ENCODE assay signal across 8 cellular contexts in genomic region chr12:65825573-65826512, GRCh38. TPM values are rescaled to one million over a fixed set of nuclear protein-coding genes. Genes with fewer than 3 reads are reported as not detected.
A peak's percentile ranks its signal among the peaks of the same experiment; 100 is the strongest.
DNase-seq lines count a peak whose midpoint lies in the region; ATAC-seq and TF ChIP-seq lines count a peak whose summit lies in the region.

No MANE protein-coding gene starts in this region.

- H3K4ac ChIP-seq in H9 (ENCODE audit: low read depth, low read length) = no peak overlapping the region

- H4K91ac ChIP-seq in H9 (ENCODE audit: insufficient read length, low read depth, low read length) = no peak overlapping the region

- no peaks in the 10 kb centered on the region for H3K9me2 ChIP-seq in OCI-LY7 (ENCODE audit: insufficient read depth, low read length)

- POLR2A ChIA-PET in OCI-LY7 (lab: Charles Lee) = no interaction called here

- no peaks in the 10 kb centered on the region for H3K36me3 ChIP-seq in OCI-LY7 (ENCODE audit: insufficient read depth, low read length)

- H2BK12ac ChIP-seq in H9 (ENCODE audit: insufficient read length, low read depth, low read length) = no peak overlapping the region

- H3K56ac ChIP-seq in H9 (ENCODE audit: insufficient read length, low read depth, low read length) = no peak overlapping the region

- H3K36me3 Mint-ChIP-seq in H9 (ENCODE audit: insufficient read depth in 1 of 3, low read depth in 3 of 3) = peaks cover 7 to 8% (median 8%) of the 10 kb centered on the region in 3 experiments; a peak in 5 of 7 replicates
- peaks cover 2% of the 10 kb centered on the region for H3K36me3 Mint-ChIP-seq in activated T-helper 1 cell treated with anti-CD3 and anti-CD28 coated beads, Interleukin-12 subunit alpha, Interleukin-12 subunit beta, Interleukin-2, Interleukin-4 antibody, amounts not matched to agents 30 ng/mL and 10 ng/mL and 1 ng/mL, durations not matched to agents 14 hours and 24 hours and 36 hours (ENCODE audit: low read depth)

- H3K4me3 ChIP-seq in AG09309 (ENCODE audit: control insufficient read depth, low read depth, low read length) (peak overlapping the region; percentile 66), right cardiac atrium (ENCODE audit: low read length) (peak overlapping the region; percentile 77), OCI-LY7 (ENCODE audit: low read depth, low read length, poor library complexity, severe bottlenecking) (no peak overlapping the region)

- H3K4me2 ChIP-seq in H9 (ENCODE audit: insufficient read depth, insufficient read length, low read length) = peak overlapping the region; percentile 82
- no peak overlapping the region for H3K4me2 ChIP-seq in OCI-LY7 (ENCODE audit: low read length)

- H2AFZ ChIP-seq in H9 (ENCODE audit: low read length) (no peak overlapping the region), OCI-LY7 (ENCODE audit: low read length) (no peak overlapping the region)

- peak overlapping the region; percentile 52; the same call in 1 of the 2 replicates for H3K14ac ChIP-seq in H9 (ENCODE audit: insufficient read depth, low read length)

- no peaks in the 10 kb centered on the region; a peak in 1 of 5 replicates for H3K9me3 Mint-ChIP-seq in H9
- H3K9me3 Mint-ChIP-seq in activated T-helper 1 cell treated with anti-CD3 and anti-CD28 coated beads, Interleukin-12 subunit alpha, Interleukin-12 subunit beta, Interleukin-2, Interleukin-4 antibody, amounts not matched to agents 30 ng/mL and 10 ng/mL and 1 ng/mL, durations not matched to agents 14 hours and 24 hours and 36 hours = no peaks in the 10 kb centered on the region

- no peak overlapping the region for H2AK5ac ChIP-seq in H9 (ENCODE audit: insufficient read length, low read length)

- TF ChIP-seq CTCF in AG09309 (IDR thresholded peaks at IDR 0.05; ENCODE audit: control insufficient read depth, insufficient read depth, low read depth, low read length, missing control alignments) (no peak), H9 (conservative IDR thresholded peaks at IDR 0.05) (no peak; the same call in 2 of the 3 replicates), OCI-LY7 (conservative IDR thresholded peaks at IDR 0.05; ENCODE audit: low read length) (no peak)

- H3K23ac ChIP-seq in H9 (ENCODE audit: insufficient read length, low read depth, low read length) = no peak overlapping the region

- peak overlapping the region in 2 of 3 experiments; percentile 75 to 96; a peak in 5 of 7 replicates for H3K27ac Mint-ChIP-seq in H9
- no peak overlapping the region for H3K27ac Mint-ChIP-seq in activated T-helper 1 cell treated with anti-CD3 and anti-CD28 coated beads, Interleukin-12 subunit alpha, Interleukin-12 subunit beta, Interleukin-2, Interleukin-4 antibody, amounts not matched to agents 30 ng/mL and 10 ng/mL and 1 ng/mL, durations not matched to agents 14 hours and 24 hours and 36 hours

- H3K27ac ChIP-seq in H9 (ENCODE audit: insufficient read length, low read depth, low read length) (no peak overlapping the region), right cardiac atrium (ENCODE audit: low read length) (no peak overlapping the region), OCI-LY7 (ENCODE audit: low read depth, low read length, poor library complexity, severe bottlenecking) (no peak overlapping the region)

- peak overlapping the region; percentile 72 for H3K18ac ChIP-seq in H9 (ENCODE audit: insufficient read length, low read depth, low read length)

- H3K27me3 ChIP-seq in H9 (ENCODE audit: insufficient read depth, low read length) (no peaks in the 10 kb centered on the region), right cardiac atrium (ENCODE audit: control insufficient read depth, insufficient read depth) (no peaks in the 10 kb centered on the region)

- CTCF ChIA-PET in OCI-LY7 (lab: Charles Lee; ENCODE audit: unreplicated experiment) = no interaction called here

- no peaks in the 10 kb centered on the region for H3K79me1 ChIP-seq in H9 (ENCODE audit: insufficient read depth, low read depth, low read length, poor library complexity, severe bottlenecking)

- H3K23me2 ChIP-seq in H9 (ENCODE audit: insufficient read length, low read depth, low read length, poor library complexity, severe bottlenecking) = peaks cover 23% of the 10 kb centered on the region

- no peak overlapping the region for H2BK120ac ChIP-seq in H9 (ENCODE audit: low read depth, low read length, poor library complexity, severe bottlenecking)

- no peaks in the 10 kb centered on the region; the same call in 1 of the 2 replicates for H3K27me3 Mint-ChIP-seq in H9 (ENCODE audit: low read depth)
- H3K27me3 Mint-ChIP-seq in activated T-helper 1 cell treated with anti-CD3 and anti-CD28 coated beads, Interleukin-12 subunit alpha, Interleukin-12 subunit beta, Interleukin-2, Interleukin-4 antibody, amounts not matched to agents 30 ng/mL and 10 ng/mL and 1 ng/mL, durations not matched to agents 14 hours and 24 hours and 36 hours (ENCODE audit: insufficient read depth) = peaks cover 69% of the 10 kb centered on the region

- no peak overlapping the region for H3T11ph ChIP-seq in H9 (ENCODE audit: low read length)

- H3K9ac ChIP-seq in H9 (ENCODE audit: extremely low read depth, insufficient read length, low read length) = peak overlapping the region; percentile 82

- peaks cover 2% of the 10 kb centered on the region; the same call in 1 of the 2 replicates for H3K79me2 ChIP-seq in H9 (ENCODE audit: insufficient read depth, low read length)
- no peaks in the 10 kb centered on the region for H3K79me2 ChIP-seq in OCI-LY7 (ENCODE audit: insufficient read depth, low read depth, low read length)

- intact Hi-C loops in activated T-helper 1 cell treated with anti-CD3 and anti-CD28 coated beads, Interleukin-12 subunit alpha, Interleukin-12 subunit beta, Interleukin-2, Interleukin-4 antibody, amounts not matched to agents 30 ng/mL and 10 ng/mL and 1 ng/mL, durations not matched to agents 14 hours and 24 hours and 36 hours (cut with micrococcal nuclease) = loop anchor here (10.0 kb wide), 1 partner anchor 1001 kb away; the partner anchor contains the start of gene TBC1D30
- intact Hi-C loops in right cardiac atrium (cut with DNase I) = no loop called here
- intact Hi-C loops in OCI-LY7 (cut with micrococcal nuclease; ENCODE audit: unreplicated experiment) = no loop called here

- no CpG with 5 or more reads among the region's 85 CpGs for WGBS in H9 (ENCODE audit: extremely low coverage, insufficient read length, low lambda C conversion rate)
- under 1% methylated on average over 84 of the region's 85 CpGs for WGBS in right cardiac atrium

- H2BK20ac ChIP-seq in H9 (ENCODE audit: low read depth, low read length, poor library complexity, severe bottlenecking) = no peak overlapping the region

- H2BK15ac ChIP-seq in H9 (ENCODE audit: low read depth, low read length) = no peak overlapping the region

- BruUV-seq in OCI-LY7 (replicated peaks; lab: Mats Ljungman, UMichigan) = no TSS peak

- H3K4me3 Mint-ChIP-seq in H9 = peak overlapping the region; percentile 91
- H3K4me3 Mint-ChIP-seq in activated T-helper 1 cell treated with anti-CD3 and anti-CD28 coated beads, Interleukin-12 subunit alpha, Interleukin-12 subunit beta, Interleukin-2, Interleukin-4 antibody, amounts not matched to agents 30 ng/mL and 10 ng/mL and 1 ng/mL, durations not matched to agents 14 hours and 24 hours and 36 hours = peak overlapping the region; percentile 37

- ATAC-seq in right cardiac atrium = peak; percentile 39 to 49
- no peak for ATAC-seq in GM21381 (IDR thresholded peaks at IDR 0.05; ENCODE audit: unreplicated experiment)

- no peak overlapping the region for H4K8ac ChIP-seq in H9 (replicated peaks; ENCODE audit: insufficient read length, low read depth, low read length)

- no peaks in the 10 kb centered on the region for H3K9me3 ChIP-seq in H9 (ENCODE audit: control insufficient read depth, low read depth, low read length)
- H3K9me3 ChIP-seq in right cardiac atrium (ENCODE audit: control insufficient read depth, low read length) = no peaks in the 10 kb centered on the region
- H3K9me3 ChIP-seq in OCI-LY7 (ENCODE audit: low read length) = no peaks in the 10 kb centered on the region

- no peak overlapping the region for H2BK5ac ChIP-seq in H9 (ENCODE audit: insufficient read length, low read length)

- H3K4me1 ChIP-seq in H9 (ENCODE audit: insufficient read depth, low read length) = no peaks in the 10 kb centered on the region; the same call in 1 of the 2 replicates
- H3K4me1 ChIP-seq in right cardiac atrium (ENCODE audit: control insufficient read depth, insufficient read depth, low read length) = no peaks in the 10 kb centered on the region
- no peaks in the 10 kb centered on the region for H3K4me1 ChIP-seq in OCI-LY7 (ENCODE audit: insufficient read depth, low read length, poor library complexity, severe bottlenecking)

- DNase-seq in AG09309 (ENCODE audit: low read depth) (no peak), H9 (peak; percentile 58), right cardiac atrium (peak; percentile 20 to 63 (median 57)), retina (peak; percentile 91), OCI-LY7 (ENCODE audit: low spot score) (no peak), SIG-M5 (lab: John Stamatoyannopoulos, UW) (no peak)
- no peak for DNase-seq in activated T-helper 1 cell treated with anti-CD3 and anti-CD28 coated beads, Interleukin-12 subunit alpha, Interleukin-12 subunit beta, Interleukin-2, Interleukin-4 antibody, amounts not matched to agents 30 ng/mL and 10 ng/mL and 1 ng/mL, durations not matched to agents 14 hours and 24 hours and 36 hours (ENCODE audit: low spot score)

- no peaks in the 10 kb centered on the region for H4K20me1 ChIP-seq in H9 (ENCODE audit: control insufficient read depth, insufficient read depth, insufficient read length)
- no peaks in the 10 kb centered on the region for H4K20me1 ChIP-seq in OCI-LY7 (ENCODE audit: insufficient read depth, low read length)

- H3K4me1 Mint-ChIP-seq in H9 = peaks cover 40 to 41% of the 10 kb centered on the region in 2 experiments
- peaks cover 15% of the 10 kb centered on the region for H3K4me1 Mint-ChIP-seq in activated T-helper 1 cell treated with anti-CD3 and anti-CD28 coated beads, Interleukin-12 subunit alpha, Interleukin-12 subunit beta, Interleukin-2, Interleukin-4 antibody, amounts not matched to agents 30 ng/mL and 10 ng/mL and 1 ng/mL, durations not matched to agents 14 hours and 24 hours and 36 hours (ENCODE audit: low read depth)

- H4K5ac ChIP-seq in H9 (ENCODE audit: insufficient read length, low read depth, low read length) = no peak overlapping the region

RNA-seq across cellular contexts. Expression of gene HMGA2, which starts 1.6 kb away (rescaled TPM):
- total RNA-seq in H9 (2021) = 58.2 and 59.9 TPM in 2 replicates
- total RNA-seq in activated T-helper 1 cell treated with anti-CD3 and anti-CD28 coated beads, Interleukin-12 subunit alpha, Interleukin-12 subunit beta, Interleukin-2, Interleukin-4 antibody, amounts not matched to agents 30 ng/mL and 10 ng/mL and 1 ng/mL, durations not matched to agents 14 hours and 24 hours and 36 hours = 0.03 TPM in 1 of 2 replicates, not detected in the other
- total RNA-seq in right cardiac atrium = not detected
- polyA plus RNA-seq in right cardiac atrium = 0.07 TPM
- not detected in 2 replicates for total RNA-seq in OCI-LY7 (2014; rRNA removed; shearing (Covaris generic))
- total RNA-seq in OCI-LY7 (2022) = not detected in 2 replicates

Comparison
In these comparisons a context has a peak if more than half of its experiments do, and no peak if none do; other contexts are left out.
1. DNase-seq: peak in H9 (single experiment), right cardiac atrium (3 of 3) and retina (single experiment); none in AG09309 (single experiment), activated T-helper 1 cell treated with anti-CD3 and anti-CD28 coated beads, Interleukin-12 subunit alpha, Interleukin-12 subunit beta, Interleukin-2, Interleukin-4 antibody, amounts not matched to agents 30 ng/mL and 10 ng/mL and 1 ng/mL, durations not matched to agents 14 hours and 24 hours and 36 hours (single experiment), OCI-LY7 (single experiment) and SIG-M5 (single experiment).
2. RNA of gene HMGA2, which starts 1.6 kb away (total RNA-seq): 58.2 to 59.9 TPM in H9; 0.03 TPM in activated T-helper 1 cell treated with anti-CD3 and anti-CD28 coated beads, Interleukin-12 subunit alpha, Interleukin-12 subunit beta, Interleukin-2, Interleukin-4 antibody, amounts not matched to agents 30 ng/mL and 10 ng/mL and 1 ng/mL, durations not matched to agents 14 hours and 24 hours and 36 hours, not detected in right cardiac atrium and not detected in OCI-LY7; every median in the first group is over 10 times any median in the second.